Comparison of ENCODE assay signal across 24 cellular contexts in the genomic region with DNA sequence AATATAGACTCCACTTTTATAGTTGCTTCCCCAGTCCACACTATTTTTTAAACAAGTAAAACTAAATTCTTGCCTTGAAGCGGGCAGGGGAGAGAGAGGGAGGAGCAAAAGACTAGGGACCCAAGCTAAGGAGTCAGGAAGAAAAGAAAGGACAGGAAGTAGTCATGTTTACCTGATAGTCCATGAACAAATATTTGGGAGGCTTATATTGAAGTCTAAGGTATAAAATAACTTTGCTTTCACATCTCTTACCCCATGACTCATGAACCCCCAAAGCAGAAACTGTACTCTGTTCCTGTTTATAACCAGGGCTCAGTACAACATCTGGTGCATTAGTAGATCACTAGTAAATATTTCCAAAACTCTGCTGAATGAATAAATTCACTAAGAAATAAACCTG.
DNase-seq lines count a peak whose midpoint lies in the region; ATAC-seq and TF ChIP-seq lines count a peak whose summit lies in the region.
"Had no signal": no experiment of that assay in that cellular context is flagged by ENCODE, and none has a peak within 500 bp of the region (broad histone marks: within the 10 kb centered on the region; RNA-seq: fewer than 3 reads in every experiment).

No MANE protein-coding gene starts in this region.

- peaks cover 0 to 31% (median 5%) of the 10 kb centered on the region in 4 donors for H3K36me3 ChIP-seq in esophagus muscularis mucosa
- H3K36me3 ChIP-seq: BLaER1 treated with 17β-estradiol and CSF1 and Interleukin-3, amounts not matched to agents 10 nM and 100 nM had no signal

- DNase-seq in CD1c-positive myeloid dendritic cell (ENCODE audit: extremely low spot score), result peak; percentile 5
- no peak for DNase-seq in esophagus muscularis mucosa (ENCODE audit: extremely low spot score)
- no peak for DNase-seq in NCI-H187 treated with DMSO at 0.1 percent for 48 hours (lab: John Stamatoyannopoulos, UW)
- DNase-seq: activated naive CD4-positive, alpha-beta T cell treated with anti-CD3 and anti-CD28 coated beads, Interleukin-2, amount 50 U/mL, for 16 hours; immature natural killer cell; KG1; midbrain; NCI-H1092; NCI-H2029; NCI-H226; pancreas; PC-3; SHP77 treated with DMSO at 0.1 percent for 48 hours; T-helper 1 cell; upper lobe of left lung had no signal

- peaks cover 16 to 31% (median 21%) of the 10 kb centered on the region in 4 donors for H3K4me1 ChIP-seq in esophagus muscularis mucosa

- no peak for TF ChIP-seq POLR2A in esophagus muscularis mucosa (IDR thresholded peaks at IDR 0.05; ENCODE audit: low read depth)

- ATAC-seq in GM18868 (IDR thresholded peaks at IDR 0.05; ENCODE audit: unreplicated experiment) (peak; percentile 36), HG03442 (IDR thresholded peaks at IDR 0.05; ENCODE audit: unreplicated experiment) (peak; percentile 38), HG02571 (IDR thresholded peaks at IDR 0.05; ENCODE audit: unreplicated experiment) (no peak), GM21723 (IDR thresholded peaks at IDR 0.05; ENCODE audit: unreplicated experiment) (no peak), HG02840 (IDR thresholded peaks at IDR 0.05; ENCODE audit: low FRiP score, unreplicated experiment) (no peak)
- ATAC-seq: GM23338, left lobe of liver, pancreas, PC-3 had no signal

- peak overlapping the region; percentile 43 to 54 (median 44) for H3K27ac ChIP-seq in esophagus muscularis mucosa (replicated peaks in 1 of 4)
- H3K27ac ChIP-seq: BLaER1 treated with 17β-estradiol and CSF1 and Interleukin-3, amounts not matched to agents 10 nM and 100 nM; hepatocyte; pancreas had no signal

- intact Hi-C loops in esophagus muscularis mucosa (cut with DNase I), result loop anchor here (5.0 kb wide), 1 partner anchor 64 kb away; no protein-coding TSS in a partner anchor

- 17% methylated on average over 1 of the region's 1 CpG for WGBS in esophagus muscularis mucosa

- TF ChIP-seq EP300 in esophagus muscularis mucosa (IDR thresholded peaks at IDR 0.05), result no peak

- H3K27me3 ChIP-seq in esophagus muscularis mucosa, result no peaks in the 10 kb centered on the region
- H3K27me3 ChIP-seq: BLaER1 treated with 17β-estradiol and CSF1 and Interleukin-3, amounts not matched to agents 10 nM and 100 nM; hepatocyte; pancreas; upper lobe of left lung had no signal

- H3K9me3 ChIP-seq in esophagus muscularis mucosa, result no peaks in the 10 kb centered on the region
- H3K9me3 ChIP-seq: BLaER1 treated with 17β-estradiol and CSF1 and Interleukin-3, amounts not matched to agents 10 nM and 100 nM; pancreas; upper lobe of left lung had no signal

- H3K4me3 ChIP-seq in esophagus muscularis mucosa, result no peak overlapping the region
- H3K4me3 ChIP-seq: BLaER1 treated with 17β-estradiol and CSF1 and Interleukin-3, amounts not matched to agents 10 nM and 100 nM; GM23338; hepatocyte; pancreas; upper lobe of left lung had no signal

- no peak for TF ChIP-seq CTCF in esophagus muscularis mucosa (IDR thresholded peaks at IDR 0.05)

Comparison
In these comparisons a context has a peak if more than half of its experiments do, and no peak if none do; other contexts are left out.
1. ATAC-seq: peak in GM18868 (single experiment) and HG03442 (single experiment); none in HG02571 (single experiment), GM21723 (single experiment) and HG02840 (single experiment).